Comparison of ENCODE assay signal across 30 cellular contexts in genomic region chr12:79438480-79439178, GRCh38.
DNase-seq lines count a peak whose midpoint lies in the region; ATAC-seq, FAIRE-seq and TF ChIP-seq lines count a peak whose summit lies in the region.
"Had no signal": no experiment of that assay in that cellular context is flagged by ENCODE, and none has a peak within 500 bp of the region (broad histone marks: within the 10 kb centered on the region; RNA-seq: fewer than 3 reads in every experiment).

No MANE protein-coding gene starts in this region.

- BruUV-seq in PC-3 (replicated peaks; lab: Mats Ljungman, UMichigan) = no TSS peak

- CTCF ChIA-PET in PC-3 (lab: Charles Lee) = interaction anchor here (0.7 to 1.0 kb wide), 2 partner anchors 53 to 109 kb away, joined by 3 to 4 read pairs; no protein-coding TSS in a partner anchor

- TF ChIP-seq CTCF in PC-3 (conservative IDR thresholded peaks at IDR 0.05; ENCODE audit: low read depth, low read length) = no peak
- no peak for TF ChIP-seq CTCF in bronchial epithelial cell (IDR thresholded peaks at IDR 0.05; ENCODE audit: insufficient read depth, low read length, severe bottlenecking)
- TF ChIP-seq CTCF in foreskin keratinocyte (conservative IDR thresholded peaks at IDR 0.05) = no peak
- TF ChIP-seq CTCF in sigmoid colon (IDR thresholded peaks at IDR 0.05) = no peak

- no peaks in the 10 kb centered on the region for H4K20me1 ChIP-seq in PC-3 (ENCODE audit: low read length)

- H3F3A ChIP-seq in PC-3 (ENCODE audit: low read length, unreplicated experiment) = no peaks in the 10 kb centered on the region

- H3K4me3 Mint-ChIP-seq in stimulated activated effector memory CD8-positive, alpha-beta T cell treated with anti-CD3 and anti-CD28 coated beads, Interleukin-12 subunit alpha, Interleukin-12 subunit beta, amount 100 ng/mL, for 72 hours = no peak overlapping the region
- H3K4me3 Mint-ChIP-seq: CD4-positive, alpha-beta memory T cell had no signal

- H3K27ac ChIP-seq in PC-3 (ENCODE audit: low read length) (no peak overlapping the region), foreskin keratinocyte (no peak overlapping the region), sigmoid colon (no peak overlapping the region)
- H3K27ac ChIP-seq: Peyer's patch, SK-N-MC had no signal

- DNase-seq in PC-3 (peak; percentile 28), bronchial epithelial cell (ENCODE audit: low read depth) (peak; percentile 37), foreskin keratinocyte (no peak), sigmoid colon (no peak)
- no peak for DNase-seq in stimulated activated effector memory CD8-positive, alpha-beta T cell treated with anti-CD3 and anti-CD28 coated beads, Interleukin-12 subunit alpha, Interleukin-12 subunit beta, amount 100 ng/mL, for 72 hours (ENCODE audit: low spot score in 2 of 2)
- no peak for DNase-seq in stimulated activated CD8-positive, alpha-beta memory T cell treated with anti-CD3 and anti-CD28 coated beads, Interleukin-4, amount 100 ng/mL, for 48 hours
- DNase-seq: C1 segment of cervical spinal cord; CD4-positive, alpha-beta memory T cell; COR-L47; DMS79; EL; GDM1; HCEC 1CT; KG1; MG63; NCI-H1105 treated with DMSO at 0.1 percent for 48 hours; NCI-H146; NCI-H2029; NCI-H446 treated with DMSO at 0.1 percent for 48 hours; NCI-H526; NCI-H82; NK-92 treated with Interleukin-12 subunit alpha and Interleukin-12 subunit beta, amount 100 ng/mL, for 24 hours; Peyer's patch; SHP77 treated with DMSO at 0.1 percent for 48 hours had no signal

- POLR2A ChIA-PET in PC-3 (lab: Charles Lee; ENCODE audit: unreplicated experiment) = no interaction called here

- no peaks in the 10 kb centered on the region for H3K27me3 ChIP-seq in PC-3 (ENCODE audit: low read length)
- H3K27me3 ChIP-seq in bronchial epithelial cell (ENCODE audit: control insufficient read depth, insufficient read depth, low read length) = no peaks in the 10 kb centered on the region
- no peaks in the 10 kb centered on the region for H3K27me3 ChIP-seq in foreskin keratinocyte
- no peaks in the 10 kb centered on the region for H3K27me3 ChIP-seq in sigmoid colon
- H3K27me3 ChIP-seq: MG63, Peyer's patch had no signal

- WGBS in sigmoid colon, 2 donors = 83 to 86% methylated on average over 3 of the region's 3 CpGs

- no peak overlapping the region for H3K4me2 ChIP-seq in PC-3 (ENCODE audit: low read length)

- TF ChIP-seq POLR2A in sigmoid colon (IDR thresholded peaks at IDR 0.05) = no peak

- H3K9me2 ChIP-seq in PC-3 (replicated peaks; ENCODE audit: low read length) = no peaks in the 10 kb centered on the region

- no peaks in the 10 kb centered on the region for H3K4me1 Mint-ChIP-seq in stimulated activated effector memory CD8-positive, alpha-beta T cell treated with anti-CD3 and anti-CD28 coated beads, Interleukin-12 subunit alpha, Interleukin-12 subunit beta, amount 100 ng/mL, for 72 hours
- H3K4me1 Mint-ChIP-seq: CD4-positive, alpha-beta memory T cell had no signal

- no peak overlapping the region for H2AFZ ChIP-seq in PC-3 (ENCODE audit: low read length)

- H3K27ac Mint-ChIP-seq in stimulated activated effector memory CD8-positive, alpha-beta T cell treated with anti-CD3 and anti-CD28 coated beads, Interleukin-12 subunit alpha, Interleukin-12 subunit beta, amount 100 ng/mL, for 72 hours = no peak overlapping the region
- H3K27ac Mint-ChIP-seq: CD4-positive, alpha-beta memory T cell had no signal

- intact Hi-C loops in PC-3 (cut with micrococcal nuclease) = no loop called here
- intact Hi-C loops in sigmoid colon (cut with DNase I) = no loop called here

- ATAC-seq in PC-3 (no peak), foreskin keratinocyte (peak; percentile 16), GM18858 (IDR thresholded peaks at IDR 0.05; ENCODE audit: unreplicated experiment) (no peak)
- peak; percentile 11 for ATAC-seq in stimulated activated effector memory CD8-positive, alpha-beta T cell treated with anti-CD3 and anti-CD28 coated beads, Interleukin-12 subunit alpha, Interleukin-12 subunit beta, amount 100 ng/mL, for 72 hours
- ATAC-seq: GM12878 had no signal

- no peaks in the 10 kb centered on the region for H3K9me3 ChIP-seq in PC-3 (ENCODE audit: low read length)
- H3K9me3 ChIP-seq in sigmoid colon = no peaks in the 10 kb centered on the region
- H3K9me3 ChIP-seq: MG63, Peyer's patch had no signal

- TF ChIP-seq EP300 in sigmoid colon (IDR thresholded peaks at IDR 0.05) = no peak

- no peak overlapping the region for H3K4me3 ChIP-seq in PC-3 (ENCODE audit: low read length)
- no peak overlapping the region for H3K4me3 ChIP-seq in bronchial epithelial cell (ENCODE audit: low read depth, low read length)
- no peak overlapping the region for H3K4me3 ChIP-seq in sigmoid colon
- H3K4me3 ChIP-seq: GM12878, MG63, Peyer's patch, SK-N-MC had no signal

- no peak overlapping the region for H3K9ac ChIP-seq in PC-3 (ENCODE audit: low read length)

- no peaks in the 10 kb centered on the region for H3K36me3 Mint-ChIP-seq in stimulated activated effector memory CD8-positive, alpha-beta T cell treated with anti-CD3 and anti-CD28 coated beads, Interleukin-12 subunit alpha, Interleukin-12 subunit beta, amount 100 ng/mL, for 72 hours
- H3K36me3 Mint-ChIP-seq: CD4-positive, alpha-beta memory T cell had no signal

- FAIRE-seq in bronchial epithelial cell (lab: Jason Lieb, UNC) = no peak
- FAIRE-seq: A204.1, GM12878, GM19239, H1 had no signal

- H3K79me2 ChIP-seq in PC-3 (ENCODE audit: low read length) = no peaks in the 10 kb centered on the region

- H3K9me3 Mint-ChIP-seq in stimulated activated effector memory CD8-positive, alpha-beta T cell treated with anti-CD3 and anti-CD28 coated beads, Interleukin-12 subunit alpha, Interleukin-12 subunit beta, amount 100 ng/mL, for 72 hours = peaks cover 4% of the 10 kb centered on the region

- no peaks in the 10 kb centered on the region for H3K36me3 ChIP-seq in PC-3 (ENCODE audit: low read depth, low read length)
- H3K36me3 ChIP-seq in bronchial epithelial cell (ENCODE audit: control insufficient read depth, insufficient read depth, low read length) = no peaks in the 10 kb centered on the region
- no peaks in the 10 kb centered on the region for H3K36me3 ChIP-seq in sigmoid colon
- H3K36me3 ChIP-seq: MG63, Peyer's patch had no signal

- H3K4me1 ChIP-seq in PC-3 (ENCODE audit: insufficient read depth, low read length) = peaks cover 27% of the 10 kb centered on the region
- H3K4me1 ChIP-seq in foreskin keratinocyte = no peaks in the 10 kb centered on the region
- peaks cover 0 to 18% (median 11%) of the 10 kb centered on the region in 4 donors for H3K4me1 ChIP-seq in sigmoid colon
- H3K4me1 ChIP-seq: Peyer's patch had no signal

Comparison
In these comparisons a context has a peak if more than half of its experiments do, and no peak if none do; other contexts are left out.
1. ATAC-seq: peak in foreskin keratinocyte (single experiment) and stimulated activated effector memory CD8-positive, alpha-beta T cell treated with anti-CD3 and anti-CD28 coated beads, Interleukin-12 subunit alpha, Interleukin-12 subunit beta, amount 100 ng/mL, for 72 hours (single experiment); none in PC-3 (single experiment) and GM18858 (single experiment).
2. DNase-seq: peak in PC-3 (single experiment) and bronchial epithelial cell (single experiment); none in foreskin keratinocyte (0 of 2), stimulated activated effector memory CD8-positive, alpha-beta T cell treated with anti-CD3 and anti-CD28 coated beads, Interleukin-12 subunit alpha, Interleukin-12 subunit beta, amount 100 ng/mL, for 72 hours (0 of 2), sigmoid colon (single experiment) and stimulated activated CD8-positive, alpha-beta memory T cell treated with anti-CD3 and anti-CD28 coated beads, Interleukin-4, amount 100 ng/mL, for 48 hours (single experiment).